In the genomic region with DNA sequence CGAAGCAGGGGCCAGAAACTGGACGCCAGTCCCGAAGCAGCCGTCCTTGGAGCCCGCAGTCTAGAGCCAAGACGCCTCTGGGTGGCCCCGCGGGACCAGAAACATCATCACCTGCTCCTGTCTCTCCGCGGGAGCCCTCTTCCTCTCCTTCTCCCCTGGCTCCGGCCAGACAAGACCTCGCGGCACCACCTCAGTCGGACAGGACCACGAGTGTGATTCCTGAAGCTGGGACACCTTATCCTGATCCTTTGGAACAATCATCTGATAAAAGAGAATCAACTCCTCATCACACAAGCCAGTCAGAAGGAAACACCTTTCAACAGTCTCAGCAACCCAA, we compare ENCODE assay signal across 8 cellular contexts. TPM values are rescaled to one million over a fixed set of nuclear protein-coding genes. Genes with fewer than 3 reads are reported as not detected.
DNase-seq lines count a peak whose midpoint lies in the region; ATAC-seq and TF ChIP-seq lines count a peak whose summit lies in the region.

No MANE protein-coding gene starts in this region.

- no peak overlapping the region for H3K27ac Mint-ChIP-seq in dendritic cell treated with granulocyte-macrophage colony-stimulating factor and Interleukin-4, amounts not matched to agents 40 ng/mL and 50 ng/mL, for 4 days
- peak overlapping the region; percentile 83 for H3K27ac Mint-ChIP-seq in memory B cell

- H3K4me3 ChIP-seq in HEK293 (ENCODE audit: low read depth, low read length) (peak overlapping the region; percentile 87), Panc1 (ENCODE audit: low read depth in 2 of 2, low read length in 2 of 2) (peak overlapping the region; percentile 49 to 76), upper lobe of right lung (peak overlapping the region; percentile 54)

- peak overlapping the region; percentile 80 for H3K4me3 Mint-ChIP-seq in dendritic cell treated with granulocyte-macrophage colony-stimulating factor and Interleukin-4, amounts not matched to agents 40 ng/mL and 50 ng/mL, for 4 days
- H3K4me3 Mint-ChIP-seq in memory B cell = peak overlapping the region; percentile 86

- ATAC-seq in Panc1 (peak; percentile 76), memory B cell (ENCODE audit: low read depth) (peak; percentile 24), upper lobe of right lung (peak; percentile 12)

- H3K9me3 ChIP-seq in HEK293 (ENCODE audit: control insufficient read depth, insufficient read depth, low read depth, low read length) (no peaks in the 10 kb centered on the region), Panc1 (ENCODE audit: control insufficient read depth, insufficient read depth, low read depth, low read length) (no peaks in the 10 kb centered on the region), upper lobe of right lung (no peaks in the 10 kb centered on the region)

- no peaks in the 10 kb centered on the region for H3K9me3 Mint-ChIP-seq in dendritic cell treated with granulocyte-macrophage colony-stimulating factor and Interleukin-4, amounts not matched to agents 40 ng/mL and 50 ng/mL, for 4 days
- no peaks in the 10 kb centered on the region for H3K9me3 Mint-ChIP-seq in memory B cell

- no peaks in the 10 kb centered on the region for H3K36me3 Mint-ChIP-seq in dendritic cell treated with granulocyte-macrophage colony-stimulating factor and Interleukin-4, amounts not matched to agents 40 ng/mL and 50 ng/mL, for 4 days (ENCODE audit: low read depth)
- H3K36me3 Mint-ChIP-seq in memory B cell = no peaks in the 10 kb centered on the region

- H3K4me1 Mint-ChIP-seq in dendritic cell treated with granulocyte-macrophage colony-stimulating factor and Interleukin-4, amounts not matched to agents 40 ng/mL and 50 ng/mL, for 4 days (ENCODE audit: low read depth) = peaks cover 12% of the 10 kb centered on the region
- peaks cover 12% of the 10 kb centered on the region for H3K4me1 Mint-ChIP-seq in memory B cell

- TF ChIP-seq CTCF in HEK293 (tag by site-specific recombination; IDR thresholded peaks at IDR 0.05) = no peak
- TF ChIP-seq CTCF in Panc1 (IDR thresholded peaks at IDR 0.05) = no peak
- no peak for TF ChIP-seq CTCF in upper lobe of right lung (IDR thresholded peaks at IDR 0.05)

- intact Hi-C loops in Panc1 (cut with micrococcal nuclease; ENCODE audit: unreplicated experiment) = no loop called here
- intact Hi-C loops in dendritic cell treated with granulocyte-macrophage colony-stimulating factor and Interleukin-4, amounts not matched to agents 40 ng/mL and 50 ng/mL, for 4 days (cut with micrococcal nuclease) = no loop called here
- intact Hi-C loops in upper lobe of right lung (cut with DNase I) = no loop called here

- H3K27ac ChIP-seq in HEK293 (ENCODE audit: extremely low read depth, low read depth, low read length) (no peak overlapping the region), Panc1 (ENCODE audit: low read length) (no peak overlapping the region), upper lobe of right lung (no peak overlapping the region)

- H3K4me1 ChIP-seq in HEK293 (ENCODE audit: control insufficient read depth, insufficient read depth, low read length) (no peaks in the 10 kb centered on the region), Panc1 (ENCODE audit: control insufficient read depth, insufficient read depth, low read length) (0 out of 2 replicates have a peak, but pooled peaks cover 7% of the 10 kb centered on the region), upper lobe of right lung (peaks cover 7% of the 10 kb centered on the region)

- H3K36me3 ChIP-seq in HEK293 (ENCODE audit: control insufficient read depth in 2 of 2, insufficient read depth in 1 of 2, low read length in 2 of 2) = no peaks in the 10 kb centered on the region
- no peaks in the 10 kb centered on the region for H3K36me3 ChIP-seq in Panc1 (ENCODE audit: control insufficient read depth, insufficient read depth, low read length)
- no peaks in the 10 kb centered on the region for H3K36me3 ChIP-seq in upper lobe of right lung

- H3K27me3 Mint-ChIP-seq in dendritic cell treated with granulocyte-macrophage colony-stimulating factor and Interleukin-4, amounts not matched to agents 40 ng/mL and 50 ng/mL, for 4 days = peaks cover 26% of the 10 kb centered on the region
- H3K27me3 Mint-ChIP-seq in memory B cell = peaks cover 3% of the 10 kb centered on the region

- H3K27me3 ChIP-seq in Panc1 (ENCODE audit: control insufficient read depth, insufficient read depth, low read length) (peaks cover 22% of the 10 kb centered on the region), upper lobe of right lung (no peaks in the 10 kb centered on the region)

- in situ Hi-C loops in Panc1 (cut with HindIII; ENCODE audit: low pct_unique_long_range_greater_than_20kb, low sequenced_read_pairs) = no loop called here

- DNase-seq in ELR (ENCODE audit: low read depth) (peak; percentile 38), Panc1 (ENCODE audit: low read depth, low spot score) (no peak), memory B cell (ENCODE audit: low spot score in 2 of 2) (peak in 1 of 2 donors; percentile 13), upper lobe of right lung (no peak), middle frontal gyrus (ENCODE audit: extremely low spot score, low spot score) (no peak), DMS114 treated with DMSO at 0.1 percent for 48 hours (lab: John Stamatoyannopoulos, UW; ENCODE audit: unreplicated experiment) (no peak)

- CTCF ChIA-PET in HEK293 (lab: Yijun Ruan, JAX) (interaction anchor here (0.5 to 1.9 kb wide), 10 partner anchors 9 to 350 kb away, joined by 3 to 5 read pairs (median 3); no protein-coding TSS in a partner anchor), Panc1 (lab: Charles Lee) (no interaction called here)

- no TSS peak for BruUV-seq in Panc1 (replicated peaks; lab: Mats Ljungman, UMichigan)

- POLR2A ChIA-PET in HEK293 (lab: Yijun Ruan, JAX) = interaction anchor here (0.6 to 1.6 kb wide), 9 partner anchors 7 to 348 kb away, joined by 3 to 5 read pairs (median 3); partner anchors contain the start of genes DSE, RWDD1 and TSPYL1
- POLR2A ChIA-PET in Panc1 (lab: Charles Lee) = interaction anchor here (0.6 to 1.0 kb wide), 2 partner anchors 12 to 520 kb away, joined by 3 read pairs; no protein-coding TSS in a partner anchor

TF ChIP-seq in HEK293, 187 proteins besides CTCF, POLR2A, EP300 and RAD21:
- TF ChIP-seq ZBTB48 (tag by site-specific recombination; IDR thresholded peaks at IDR 0.05) (peak; percentile 14; the same call in 1 of the 2 replicates), ZBTB20 (tag by site-specific recombination; IDR thresholded peaks at IDR 0.05) (no peak), ZNF549 (tag by site-specific recombination; IDR thresholded peaks at IDR 0.05) (no peak), ZBTB26 (tag by site-specific recombination; optimal IDR thresholded peaks at IDR 0.05) (peak; percentile 1), ZNF274 (IDR thresholded peaks at IDR 0.05; ENCODE audit: low read length) (no peak), ZNF274 (tag by site-specific recombination; IDR thresholded peaks at IDR 0.05; ENCODE audit: borderline replicate concordance) (no peak), ZNF416 (tag by site-specific recombination; IDR thresholded peaks at IDR 0.05) (no peak), ZNF335 (tag by site-specific recombination; conservative IDR thresholded peaks at IDR 0.05) (peak; percentile 19; the same call in 1 of the 2 replicates), ZNF777 (tag by site-specific recombination; IDR thresholded peaks at IDR 0.05; ENCODE audit: borderline replicate concordance) (0 out of 2 replicates have a peak, but pooled peaks have one; percentile 49), ZNF292 (tag by site-specific recombination; IDR thresholded peaks at IDR 0.05; ENCODE audit: borderline replicate concordance, low read depth) (no peak), ZNF596 (tag by site-specific recombination; IDR thresholded peaks at IDR 0.05) (no peak), ZNF121 (tag by site-specific recombination; IDR thresholded peaks at IDR 0.05) (peak; percentile 85), ZNF600 (tag by site-specific recombination; IDR thresholded peaks at IDR 0.05) (no peak), GLIS1 (tag by site-specific recombination; IDR thresholded peaks at IDR 0.05) (peak; percentile 54; the same call in 1 of the 2 replicates)

RNA-seq across cellular contexts. Expression of gene RSPH4A, which starts 0.4 kb away (rescaled TPM):
- total RNA-seq in Panc1 (2021; ENCODE audit: unreplicated experiment) (0.44 TPM), upper lobe of right lung (0.72 TPM)
- 0.31 TPM for polyA plus RNA-seq in Panc1 (2012; ENCODE audit: insufficient read length)

RNA-seq across cellular contexts. Expression of gene RWDD1, which starts 45.4 kb away (rescaled TPM):
- total RNA-seq in Panc1 (2021; ENCODE audit: unreplicated experiment) = 68.0 TPM
- polyA plus RNA-seq in Panc1 (2012; ENCODE audit: insufficient read length) = 65.4 TPM
- 37.4 TPM for total RNA-seq in upper lobe of right lung

RNA-seq across cellular contexts. Expression of gene ZUP1, which starts 51.8 kb away (rescaled TPM):
- total RNA-seq in Panc1 (2021; ENCODE audit: unreplicated experiment) = 26.0 TPM
- 9.6 TPM for polyA plus RNA-seq in Panc1 (2012; ENCODE audit: insufficient read length)
- total RNA-seq in upper lobe of right lung = 11.0 TPM

Comparison
In these comparisons a context has a peak if more than half of its experiments do, and no peak if none do; other contexts are left out.
1. ATAC-seq: peak in every context shown above with its lines; median percentile 76 in Panc1; 24 in memory B cell; 12 in upper lobe of right lung.